Comparison of ENCODE assay signal across 2 cellular contexts in the genomic region with DNA sequence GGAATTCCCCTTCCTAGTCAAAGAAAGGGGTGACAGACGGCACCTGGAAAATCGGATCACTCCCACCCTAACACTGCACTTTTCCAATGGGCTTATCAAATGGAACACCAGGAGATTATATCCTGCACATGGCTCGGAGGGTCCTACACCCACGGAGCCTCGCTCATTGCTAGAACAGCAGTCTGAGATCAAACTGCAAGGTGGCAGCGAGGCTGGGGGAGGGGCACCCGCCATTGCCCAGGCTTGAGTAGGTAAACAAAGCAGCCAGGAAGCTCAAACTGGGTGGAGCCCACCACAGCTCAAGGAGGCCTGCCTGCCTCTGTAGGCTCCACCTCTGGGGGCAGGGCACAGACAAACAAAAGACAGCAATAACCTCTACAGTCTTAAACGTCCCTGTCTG. TPM values are rescaled to one million over a fixed set of nuclear protein-coding genes. Genes with fewer than 3 reads are reported as not detected.
"Had no signal": no experiment of that assay in that cellular context is flagged by ENCODE, and none has a peak within 500 bp of the region (broad histone marks: within the 10 kb centered on the region; RNA-seq: fewer than 3 reads in every experiment).

No MANE protein-coding gene starts in this region.

RNA-seq across cellular contexts. Expression of a gene that starts 24.5 kb away (rescaled TPM):
- total RNA-seq: HT-29, K562 had no signal
- polyA plus RNA-seq: K562 had no signal
